In genomic region chr19:48393559-48394330, GRCh38 we compare ENCODE assay signal across 8 cellular contexts. TPM values are rescaled to one million over a fixed set of nuclear protein-coding genes. Genes with fewer than 3 reads are reported as not detected.
A peak's percentile ranks its signal among the peaks of the same experiment; 100 is the strongest.
DNase-seq lines count a peak whose midpoint lies in the region; ATAC-seq and TF ChIP-seq lines count a peak whose summit lies in the region.

Gene GRIN2D (plus strand): TSS chr19:48393668. CDS start chr19:48398393, 4,725 bp downstream.

- peak; percentile 27 for DNase-seq in G401 (ENCODE audit: low spot score)
- peak; percentile 40 for DNase-seq in UCSD-AML1 (lab: John Stamatoyannopoulos, UW; ENCODE audit: unreplicated experiment)
- DNase-seq in foreskin fibroblast: peak in 1 of 2 donors; percentile 63
- no peak for DNase-seq in thoracic aorta (ENCODE audit: low spot score)
- no peak for DNase-seq in SKM-1 (lab: John Stamatoyannopoulos, UW; ENCODE audit: unreplicated experiment)
- DNase-seq in activated gamma-delta T cell treated with Interleukin-2 at 50 U/mL for 16 hours: no peak
- DNase-seq in cortex of kidney (lab: John Stamatoyannopoulos, UW): no peak

- ATAC-seq in thoracic aorta (ENCODE audit: insufficient number of reproducible peaks, low FRiP score, low read depth): no peak

- peaks cover 7 to 14% of the 10 kb centered on the region in 2 donors for H3K4me1 ChIP-seq in thoracic aorta (ENCODE audit: control insufficient read depth in 1 of 2, low read depth in 2 of 2)

- H3K27me3 ChIP-seq in thoracic aorta (replicated peaks; ENCODE audit: insufficient read depth): peaks cover 21% of the 10 kb centered on the region

- peak within 1 kb of the TSS; percentile 33 to 52 for H3K4me3 ChIP-seq in foreskin fibroblast (ENCODE audit: low read depth in 1 of 2, low read length in 2 of 2)
- H3K4me3 ChIP-seq in thoracic aorta: peak within 1 kb of the TSS; percentile 20

- in situ Hi-C loops in G401 (cut with HindIII; ENCODE audit: low sequenced_read_pairs): no loop called here

- TF ChIP-seq CTCF in 22Rv1 (IDR thresholded peaks at IDR 0.05) (no peak), foreskin fibroblast (IDR thresholded peaks at IDR 0.05; ENCODE audit: low read depth, low read length) (no peak), thoracic aorta (IDR thresholded peaks at IDR 0.05) (no peak)

- no peaks in the 10 kb centered on the region for H3K9me3 ChIP-seq in thoracic aorta

- H3K36me3 ChIP-seq in thoracic aorta: peaks cover 3% of the 10 kb centered on the region

- H3K27ac ChIP-seq in 22Rv1: peak within 1 kb of the TSS; percentile 76
- no peak within 1 kb of the TSS for H3K27ac ChIP-seq in thoracic aorta

RNA-seq across cellular contexts. Expression of gene GRIN2D, which starts in this region (rescaled TPM):
- total RNA-seq in G401 (2014; rRNA removed; shearing (Covaris generic)): 5.4 and 6.1 TPM in 2 replicates
- total RNA-seq in thoracic aorta: under 1 TPM in 1 of 2 donors, not detected in 1; 0.68 TPM

Comparison
In these comparisons a context has a peak if more than half of its experiments do, and no peak if none do; other contexts are left out.
1. DNase-seq: peak in G401 (single experiment) and UCSD-AML1 (single experiment); none in thoracic aorta (single experiment), SKM-1 (single experiment), activated gamma-delta T cell treated with Interleukin-2 at 50 U/mL for 16 hours (single experiment) and cortex of kidney (single experiment).